In genomic region chr9:130630506-130631330, GRCh38 we compare ENCODE assay signal across 15 cellular contexts. TPM values are rescaled to one million over a fixed set of nuclear protein-coding genes. Genes with fewer than 3 reads are reported as not detected.
DNase-seq lines count a peak whose midpoint lies in the region; ATAC-seq and TF ChIP-seq lines count a peak whose summit lies in the region.
"Had no signal": no experiment of that assay in that cellular context is flagged by ENCODE, and none has a peak within 500 bp of the region (broad histone marks: within the 10 kb centered on the region; RNA-seq: fewer than 3 reads in every experiment).

No MANE protein-coding gene starts in this region.

- no peak overlapping the region for H3K27ac Mint-ChIP-seq in activated CD4-positive, alpha-beta memory T cell treated with anti-CD3 and anti-CD28 coated beads for 36 hours
- peak overlapping the region in 1 of 2 donors; percentile 22 for H3K27ac Mint-ChIP-seq in effector memory CD8-positive, alpha-beta T cell

- H3K36me3 Mint-ChIP-seq in activated CD4-positive, alpha-beta memory T cell treated with anti-CD3 and anti-CD28 coated beads for 36 hours = peaks cover 36% of the 10 kb centered on the region
- peaks cover 36% of the 10 kb centered on the region for H3K36me3 Mint-ChIP-seq in effector memory CD8-positive, alpha-beta T cell (ENCODE audit: insufficient read depth)

- H3K27me3 Mint-ChIP-seq in activated CD4-positive, alpha-beta memory T cell treated with anti-CD3 and anti-CD28 coated beads for 36 hours = no peaks in the 10 kb centered on the region
- no peaks in the 10 kb centered on the region for H3K27me3 Mint-ChIP-seq in effector memory CD8-positive, alpha-beta T cell

- H3K27ac ChIP-seq in HUES6 (ENCODE audit: low read depth, low read length) (peak overlapping the region; percentile 32), upper lobe of right lung (no peak overlapping the region)
- H3K27ac ChIP-seq: BLaER1 had no signal

- DNase-seq in Right ventricle myocardium superior (peak; percentile 80), medulla oblongata (ENCODE audit: extremely low spot score) (peak; percentile 37), upper lobe of right lung (peak; percentile 34), NCI-H146 (lab: John Stamatoyannopoulos, UW) (no peak)
- DNase-seq in activated CD4-positive, alpha-beta memory T cell treated with anti-CD3 and anti-CD28 coated beads for 36 hours = no peak
- DNase-seq in effector memory CD8-positive, alpha-beta T cell = no peak
- DNase-seq: DMS 273 treated with DMSO at 0.1 percent for 48 hours, KG1, NCI-H1105, NCI-H187, SK-N-SH had no signal

- no peak for TF ChIP-seq CTCF in upper lobe of right lung (IDR thresholded peaks at IDR 0.05)

- ATAC-seq in Right ventricle myocardium superior (ENCODE audit: poor library complexity) = peak; percentile 91
- no peak for ATAC-seq in upper lobe of right lung
- no peak for ATAC-seq in effector memory CD8-positive, alpha-beta T cell (replicated peaks)

- intact Hi-C loops in Right ventricle myocardium superior (cut with DNase I) = no loop called here
- intact Hi-C loops in upper lobe of right lung (cut with DNase I) = no loop called here
- intact Hi-C loops in activated CD4-positive, alpha-beta memory T cell treated with anti-CD3 and anti-CD28 coated beads for 36 hours (cut with micrococcal nuclease) = no loop called here

- H3K4me3 Mint-ChIP-seq in activated CD4-positive, alpha-beta memory T cell treated with anti-CD3 and anti-CD28 coated beads for 36 hours = no peak overlapping the region
- no peak overlapping the region for H3K4me3 Mint-ChIP-seq in effector memory CD8-positive, alpha-beta T cell

- POLR2A ChIA-PET in activated CD4-positive, alpha-beta memory T cell treated with anti-CD3 and anti-CD28 coated beads for 36 hours (lab: Charles Lee) = no interaction called here

- no peaks in the 10 kb centered on the region for H3K9me3 ChIP-seq in HUES6 (ENCODE audit: control insufficient read depth, insufficient read depth, low read depth, low read length)
- no peaks in the 10 kb centered on the region for H3K9me3 ChIP-seq in upper lobe of right lung
- H3K9me3 ChIP-seq: BLaER1, SK-N-SH had no signal

- H3K9ac ChIP-seq in HUES6 (ENCODE audit: low read length) = no peak overlapping the region
- H3K9ac ChIP-seq: BLaER1, SK-N-SH had no signal

- peaks cover 26% of the 10 kb centered on the region for H3K4me1 ChIP-seq in HUES6 (ENCODE audit: control insufficient read depth, insufficient read depth, low read length)
- no peaks in the 10 kb centered on the region for H3K4me1 ChIP-seq in upper lobe of right lung
- H3K4me1 ChIP-seq: BLaER1 had no signal

- peaks cover 89% of the 10 kb centered on the region for H3K36me3 ChIP-seq in HUES6 (ENCODE audit: control insufficient read depth, insufficient read depth, low read length)
- peaks cover 99% of the 10 kb centered on the region for H3K36me3 ChIP-seq in upper lobe of right lung

- no peaks in the 10 kb centered on the region for H3K27me3 ChIP-seq in HUES6 (ENCODE audit: control insufficient read depth, insufficient read depth, low read length)
- no peaks in the 10 kb centered on the region for H3K27me3 ChIP-seq in upper lobe of right lung
- H3K27me3 ChIP-seq: BLaER1 had no signal

- no peaks in the 10 kb centered on the region for H3K9me3 Mint-ChIP-seq in activated CD4-positive, alpha-beta memory T cell treated with anti-CD3 and anti-CD28 coated beads for 36 hours
- no peaks in the 10 kb centered on the region for H3K9me3 Mint-ChIP-seq in effector memory CD8-positive, alpha-beta T cell

- CTCF ChIA-PET in activated CD4-positive, alpha-beta memory T cell treated with anti-CD3 and anti-CD28 coated beads for 36 hours (lab: Charles Lee) = no interaction called here

- H3K4me1 Mint-ChIP-seq in activated CD4-positive, alpha-beta memory T cell treated with anti-CD3 and anti-CD28 coated beads for 36 hours (ENCODE audit: low read depth) = no peaks in the 10 kb centered on the region
- no peaks in the 10 kb centered on the region for H3K4me1 Mint-ChIP-seq in effector memory CD8-positive, alpha-beta T cell (ENCODE audit: low read depth in 2 of 2)

- H3K4me3 ChIP-seq in HUES6 (ENCODE audit: low read depth, low read length) (no peak overlapping the region), upper lobe of right lung (no peak overlapping the region)
- H3K4me3 ChIP-seq: BLaER1 had no signal

RNA-seq across cellular contexts. Expression of gene PRDM12, which starts 33.7 kb away (rescaled TPM):
- total RNA-seq in Right ventricle myocardium superior = not detected
- not detected for total RNA-seq in upper lobe of right lung
- total RNA-seq in activated CD4-positive, alpha-beta memory T cell treated with anti-CD3 and anti-CD28 coated beads for 36 hours = under 1 TPM; 0.07 to 0.12 TPM
- total RNA-seq: Daoy, M059J had no signal

RNA-seq across cellular contexts. Expression of gene FUBP3, which starts 51.3 kb away (rescaled TPM):
- total RNA-seq in Right ventricle myocardium superior (23.0 TPM), upper lobe of right lung (39.7 TPM)
- 10 to 100 TPM; 31.8 to 37.5 TPM for total RNA-seq in activated CD4-positive, alpha-beta memory T cell treated with anti-CD3 and anti-CD28 coated beads for 36 hours

Comparison
In these comparisons a context has a peak if more than half of its experiments do, and no peak if none do; other contexts are left out.
1. DNase-seq: peak in Right ventricle myocardium superior (single experiment), medulla oblongata (single experiment) and upper lobe of right lung (single experiment); none in activated CD4-positive, alpha-beta memory T cell treated with anti-CD3 and anti-CD28 coated beads for 36 hours (single experiment), effector memory CD8-positive, alpha-beta T cell (0 of 3) and NCI-H146 (single experiment).